36 cellular contexts compared by ENCODE assay signal in the genomic region with DNA sequence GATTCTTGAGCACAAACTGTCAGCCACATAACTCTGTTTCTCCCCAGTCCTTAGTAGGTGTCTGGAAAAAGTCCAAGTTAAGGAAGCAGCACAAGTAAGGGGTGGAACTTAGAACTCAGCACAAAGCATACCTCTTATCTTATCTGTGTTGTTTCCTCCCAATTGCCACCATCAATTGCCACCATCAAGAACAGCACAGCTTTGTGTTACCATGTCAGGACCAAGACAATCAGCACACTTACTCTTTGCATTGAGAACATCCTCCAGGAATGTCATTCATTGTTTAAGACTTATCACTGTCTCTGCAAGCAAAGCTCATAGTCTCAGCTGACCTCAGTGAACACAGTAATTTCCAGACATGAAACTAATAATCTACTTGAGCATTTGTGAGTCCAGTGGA.
"Had no signal": no experiment of that assay in that cellular context is flagged by ENCODE, and none has a peak within 500 bp of the region (broad histone marks: within the 10 kb centered on the region; RNA-seq: fewer than 3 reads in every experiment).

No MANE protein-coding gene starts in this region.

- H3K4me1 ChIP-seq: ascending aorta had no signal

- H3K9me3 ChIP-seq: ascending aorta had no signal

- H3K4me3 ChIP-seq: ascending aorta, cardiac muscle cell had no signal

- H3K4me3 Mint-ChIP-seq: activated B cell treated with CpG ODN at 0.5 μM for 24 hours; activated CD4-positive, alpha-beta memory T cell treated with anti-CD3 and anti-CD28 coated beads, Interleukin-2, amount 10 ng/mL, durations not matched to agents 7 days and 5 days; activated CD4-positive, alpha-beta T cell treated with anti-CD3 and anti-CD28 coated beads for 36 hours; activated CD4-positive, alpha-beta T cell treated with anti-CD3 and anti-CD28 coated beads, Interleukin-2, amount 10 ng/mL, durations not matched to agents 7 days and 5 days; activated CD8-positive, alpha-beta memory T cell treated with anti-CD3 and anti-CD28 coated beads, Interleukin-2, amount 10 ng/mL, durations not matched to agents 7 days and 5 days; activated CD8-positive, alpha-beta T cell treated with anti-CD3 and anti-CD28 coated beads, Interleukin-2, amount 10 ng/mL, durations not matched to agents 7 days and 5 days; activated naive CD4-positive, alpha-beta T cell treated with anti-CD3 and anti-CD28 coated beads, Interleukin-2, amount 10 ng/mL, durations not matched to agents 7 days and 5 days; activated naive CD4-positive, alpha-beta T cell treated with anti-CD3 and anti-CD28 coated beads, Interleukin-2, amount 50 U/mL, for 24 hours; activated naive CD8-positive, alpha-beta T cell; activated naive CD8-positive, alpha-beta T cell treated with anti-CD3 and anti-CD28 coated beads, Interleukin-2, amount 10 ng/mL, durations not matched to agents 7 days and 5 days; activated naive CD8-positive, alpha-beta T cell treated with anti-CD3 and anti-CD28 coated beads, Interleukin-2, amount 50 U/mL, for 24 hours; activated T-cell treated with anti-CD3 and anti-CD28 coated beads, Interleukin-2, amount 50 U/mL, for 24 hours; brain; central memory CD8-positive, alpha-beta T cell; T-helper 1 cell treated with Interleukin-12 subunit alpha and Interleukin-12 subunit beta and Interleukin-4 antibody, amounts not matched to agents 30 μg/mL and 1 μg/mL, for 36 hours; T-helper 2 cell treated with Interferon-gamma antibody and Interleukin-4, amounts not matched to agents 5 μg/mL and 100 μg/mL, for 36 hours had no signal

- H3K36me3 ChIP-seq: ascending aorta, cardiac muscle cell had no signal

- H3K36me3 Mint-ChIP-seq: activated CD8-positive, alpha-beta memory T cell treated with anti-CD3 and anti-CD28 coated beads, Interleukin-2, amount 10 ng/mL, durations not matched to agents 7 days and 5 days; activated naive CD4-positive, alpha-beta T cell treated with anti-CD3 and anti-CD28 coated beads, Interleukin-2, amount 10 ng/mL, durations not matched to agents 7 days and 5 days; activated naive CD4-positive, alpha-beta T cell treated with anti-CD3 and anti-CD28 coated beads, Interleukin-2, amount 50 U/mL, for 24 hours; activated naive CD8-positive, alpha-beta T cell; activated naive CD8-positive, alpha-beta T cell treated with anti-CD3 and anti-CD28 coated beads, Interleukin-2, amount 10 ng/mL, durations not matched to agents 7 days and 5 days; brain had no signal

- H3K27me3 ChIP-seq: ascending aorta, cardiac muscle cell had no signal

- H3K27me3 Mint-ChIP-seq: activated B cell treated with CpG ODN at 0.5 μM for 24 hours; activated CD4-positive, alpha-beta memory T cell treated with anti-CD3 and anti-CD28 coated beads, Interleukin-2, amount 10 ng/mL, durations not matched to agents 7 days and 5 days; activated CD4-positive, alpha-beta T cell treated with anti-CD3 and anti-CD28 coated beads for 36 hours; activated CD4-positive, alpha-beta T cell treated with anti-CD3 and anti-CD28 coated beads, Interleukin-2, amount 10 ng/mL, durations not matched to agents 7 days and 5 days; activated CD8-positive, alpha-beta memory T cell treated with anti-CD3 and anti-CD28 coated beads, Interleukin-2, amount 10 ng/mL, durations not matched to agents 7 days and 5 days; activated naive CD4-positive, alpha-beta T cell treated with anti-CD3 and anti-CD28 coated beads, Interleukin-2, amount 10 ng/mL, durations not matched to agents 7 days and 5 days; activated naive CD4-positive, alpha-beta T cell treated with anti-CD3 and anti-CD28 coated beads, Interleukin-2, amount 50 U/mL, for 24 hours; activated naive CD8-positive, alpha-beta T cell; activated naive CD8-positive, alpha-beta T cell treated with anti-CD3 and anti-CD28 coated beads, Interleukin-2, amount 10 ng/mL, durations not matched to agents 7 days and 5 days; activated naive CD8-positive, alpha-beta T cell treated with anti-CD3 and anti-CD28 coated beads, Interleukin-2, amount 50 U/mL, for 24 hours; activated T-cell treated with anti-CD3 and anti-CD28 coated beads, Interleukin-2, amount 50 U/mL, for 24 hours; central memory CD8-positive, alpha-beta T cell had no signal

- DNase-seq: activated B cell treated with CpG ODN at 0.5 μM for 24 hours; activated CD4-positive, alpha-beta memory T cell treated with anti-CD3 and anti-CD28 coated beads, Interleukin-2, amount 10 ng/mL, durations not matched to agents 7 days and 5 days; activated CD4-positive, alpha-beta T cell treated with anti-CD3 and anti-CD28 coated beads for 1 hour; activated CD4-positive, alpha-beta T cell treated with anti-CD3 and anti-CD28 coated beads for 36 hours; activated CD4-positive, alpha-beta T cell treated with anti-CD3 and anti-CD28 coated beads for 48 hours; activated CD4-positive, alpha-beta T cell treated with anti-CD3 and anti-CD28 coated beads, Interleukin-2, amount 10 ng/mL, durations not matched to agents 7 days and 5 days; activated CD4-positive, alpha-beta T cell treated with anti-CD3 and anti-CD28 coated beads, Interleukin-2, amount 50 U/mL, for 48 hours; activated CD8-positive, alpha-beta memory T cell treated with anti-CD3 and anti-CD28 coated beads for 24 hours; activated CD8-positive, alpha-beta memory T cell treated with anti-CD3 and anti-CD28 coated beads, Interleukin-2, amount 10 ng/mL, durations not matched to agents 7 days and 5 days; activated CD8-positive, alpha-beta memory T cell treated with anti-CD3 and anti-CD28 coated beads, Interleukin-2, amount 50 U/mL, for 48 hours; activated CD8-positive, alpha-beta T cell treated with anti-CD3 and anti-CD28 coated beads, Interleukin-2, amount 10 ng/mL, durations not matched to agents 7 days and 5 days; activated effector memory CD4-positive, alpha-beta T cell treated with Interleukin-2 at 50 U/mL for 16 hours; activated gamma-delta T cell; activated naive CD4-positive, alpha-beta T cell treated with anti-CD3 and anti-CD28 coated beads, Interleukin-2, amount 10 ng/mL, durations not matched to agents 7 days and 5 days; activated naive CD4-positive, alpha-beta T cell treated with Interleukin-2 at 50 U/mL for 16 hours; activated naive CD8-positive, alpha-beta T cell treated with anti-CD3 and anti-CD28 coated beads, Interleukin-2, amount 10 ng/mL, durations not matched to agents 7 days and 5 days; activated naive CD8-positive, alpha-beta T cell treated with anti-CD3 and anti-CD28 coated beads, Interleukin-2, amount 50 U/mL, for 24 hours; activated T-cell treated with anti-CD3 and anti-CD28 coated beads, Interleukin-2, amount 50 U/mL, for 24 hours; activated T-cell treated with anti-CD3 and anti-CD28 coated beads, Interleukin-2, amount 50 U/mL, for 48 hours; amygdala; anterior cingulate cortex; caudate nucleus; cerebellar nuclear complex; T-helper 1 cell; T-helper 2 cell; T-helper 9 cell had no signal

- H3K4me1 Mint-ChIP-seq: activated B cell treated with CpG ODN at 0.5 μM for 24 hours; activated CD4-positive, alpha-beta memory T cell treated with anti-CD3 and anti-CD28 coated beads, Interleukin-2, amount 10 ng/mL, durations not matched to agents 7 days and 5 days; activated CD4-positive, alpha-beta T cell treated with anti-CD3 and anti-CD28 coated beads for 36 hours; activated CD4-positive, alpha-beta T cell treated with anti-CD3 and anti-CD28 coated beads, Interleukin-2, amount 10 ng/mL, durations not matched to agents 7 days and 5 days; activated CD8-positive, alpha-beta memory T cell treated with anti-CD3 and anti-CD28 coated beads, Interleukin-2, amount 10 ng/mL, durations not matched to agents 7 days and 5 days; activated naive CD4-positive, alpha-beta T cell treated with anti-CD3 and anti-CD28 coated beads, Interleukin-2, amount 10 ng/mL, durations not matched to agents 7 days and 5 days; activated naive CD4-positive, alpha-beta T cell treated with anti-CD3 and anti-CD28 coated beads, Interleukin-2, amount 50 U/mL, for 24 hours; activated naive CD8-positive, alpha-beta T cell treated with anti-CD3 and anti-CD28 coated beads, Interleukin-2, amount 10 ng/mL, durations not matched to agents 7 days and 5 days; activated naive CD8-positive, alpha-beta T cell treated with anti-CD3 and anti-CD28 coated beads, Interleukin-2, amount 50 U/mL, for 24 hours; brain; central memory CD8-positive, alpha-beta T cell had no signal

- H3K9me3 Mint-ChIP-seq: activated CD4-positive, alpha-beta memory T cell treated with anti-CD3 and anti-CD28 coated beads, Interleukin-2, amount 10 ng/mL, durations not matched to agents 7 days and 5 days; activated CD4-positive, alpha-beta T cell treated with anti-CD3 and anti-CD28 coated beads, Interleukin-2, amount 10 ng/mL, durations not matched to agents 7 days and 5 days; activated naive CD4-positive, alpha-beta T cell treated with anti-CD3 and anti-CD28 coated beads, Interleukin-2, amount 10 ng/mL, durations not matched to agents 7 days and 5 days; activated naive CD8-positive, alpha-beta T cell treated with anti-CD3 and anti-CD28 coated beads, Interleukin-2, amount 10 ng/mL, durations not matched to agents 7 days and 5 days; activated T-helper 2 cell treated with anti-CD3 and anti-CD28 coated beads, Interferon-gamma antibody, Interleukin-2, Interleukin-4, amounts not matched to agents 10 μg/mL and 5 μg/mL and 100 μg/mL, durations not matched to agents 14 hours and 24 hours and 36 hours; T-helper 1 cell treated with Interleukin-12 subunit alpha and Interleukin-12 subunit beta and Interleukin-4 antibody, amounts not matched to agents 30 μg/mL and 1 μg/mL, for 36 hours had no signal

- H3K27ac Mint-ChIP-seq: activated B cell treated with CpG ODN at 0.5 μM for 24 hours; activated CD4-positive, alpha-beta memory T cell treated with anti-CD3 and anti-CD28 coated beads, Interleukin-2, amount 10 ng/mL, durations not matched to agents 7 days and 5 days; activated CD4-positive, alpha-beta T cell treated with anti-CD3 and anti-CD28 coated beads for 36 hours; activated CD4-positive, alpha-beta T cell treated with anti-CD3 and anti-CD28 coated beads, Interleukin-2, amount 10 ng/mL, durations not matched to agents 7 days and 5 days; activated CD8-positive, alpha-beta memory T cell treated with anti-CD3 and anti-CD28 coated beads, Interleukin-2, amount 10 ng/mL, durations not matched to agents 7 days and 5 days; activated CD8-positive, alpha-beta T cell treated with anti-CD3 and anti-CD28 coated beads, Interleukin-2, amount 10 ng/mL, durations not matched to agents 7 days and 5 days; activated naive CD4-positive, alpha-beta T cell treated with anti-CD3 and anti-CD28 coated beads, Interleukin-2, amount 10 ng/mL, durations not matched to agents 7 days and 5 days; activated naive CD4-positive, alpha-beta T cell treated with anti-CD3 and anti-CD28 coated beads, Interleukin-2, amount 50 U/mL, for 24 hours; activated naive CD8-positive, alpha-beta T cell; activated naive CD8-positive, alpha-beta T cell treated with anti-CD3 and anti-CD28 coated beads, Interleukin-2, amount 10 ng/mL, durations not matched to agents 7 days and 5 days; activated naive CD8-positive, alpha-beta T cell treated with anti-CD3 and anti-CD28 coated beads, Interleukin-2, amount 50 U/mL, for 24 hours; activated T-cell treated with anti-CD3 and anti-CD28 coated beads, Interleukin-2, amount 50 U/mL, for 24 hours; activated T-helper 2 cell treated with anti-CD3 and anti-CD28 coated beads, Interferon-gamma antibody, Interleukin-2, Interleukin-4, amounts not matched to agents 10 μg/mL and 5 μg/mL and 100 μg/mL, durations not matched to agents 14 hours and 24 hours and 36 hours; brain; T-helper 1 cell treated with Interleukin-12 subunit alpha and Interleukin-12 subunit beta and Interleukin-4 antibody, amounts not matched to agents 30 μg/mL and 1 μg/mL, for 36 hours; T-helper 2 cell treated with Interferon-gamma antibody and Interleukin-4, amounts not matched to agents 5 μg/mL and 100 μg/mL, for 36 hours had no signal

- H3K27ac ChIP-seq: ascending aorta, cardiac muscle cell, VCaP had no signal
